Comparison of ENCODE assay signal across 8 cellular contexts in the genomic region with DNA sequence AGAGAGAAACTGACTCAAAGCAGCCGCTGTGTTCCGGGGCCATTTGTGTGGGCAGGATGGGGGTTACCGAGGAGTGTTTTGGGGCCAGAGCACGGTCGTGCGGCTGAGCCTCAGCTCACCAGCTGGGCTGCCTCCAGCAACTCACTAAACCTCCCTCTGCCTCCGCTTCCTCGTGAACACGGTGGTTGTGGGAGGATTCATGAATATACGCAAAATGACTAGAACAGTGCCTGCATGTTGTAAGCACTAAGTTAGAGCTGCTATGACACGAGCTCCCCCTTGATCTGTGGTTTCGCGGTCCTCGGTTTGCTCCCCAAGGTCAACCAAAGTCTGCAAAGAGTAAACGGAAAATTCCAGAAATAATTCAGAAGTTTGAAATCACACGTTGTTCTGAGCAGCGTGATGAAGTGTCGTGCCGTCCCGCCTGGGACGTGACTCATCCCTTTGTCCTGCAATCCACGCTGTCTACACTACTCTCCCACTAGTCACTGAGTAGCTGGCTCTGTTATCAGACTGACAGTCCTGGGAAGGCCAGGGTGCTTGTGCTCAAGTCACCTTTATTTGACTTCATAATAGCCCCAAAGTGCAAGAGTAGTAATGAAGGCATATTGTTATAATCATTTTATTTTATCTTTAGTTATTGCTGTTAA. TPM values are rescaled to one million over a fixed set of nuclear protein-coding genes. Genes with fewer than 3 reads are reported as not detected.
DNase-seq lines count a peak whose midpoint lies in the region; ATAC-seq and TF ChIP-seq lines count a peak whose summit lies in the region.
"Not testable (repeated sequence)": the region's sequence is repeated elsewhere in the genome, so short reads cannot be mapped to it uniquely, and the experiment has no call there.

No MANE protein-coding gene starts in this region.

- not testable (repeated sequence) for H3K36me3 ChIP-seq in psoas muscle (ENCODE audit: insufficient read depth in 1 of 2, low read depth in 1 of 2)

- not testable (repeated sequence) for H3K9me3 ChIP-seq in psoas muscle

- H3K4me3 ChIP-seq in psoas muscle = not testable (repeated sequence)

- not testable (repeated sequence) for DNase-seq in activated naive CD8-positive, alpha-beta T cell treated with anti-CD3 and anti-CD28 coated beads, Interleukin-2, amount 50 U/mL, for 24 hours; psoas muscle

- not testable (repeated sequence) for H3K27me3 ChIP-seq in psoas muscle (ENCODE audit: insufficient read depth in 3 of 3, low read length in 2 of 3)

- H3K27ac Mint-ChIP-seq in activated naive CD8-positive, alpha-beta T cell treated with anti-CD3 and anti-CD28 coated beads, Interleukin-2, amount 50 U/mL, for 24 hours = not testable (repeated sequence)

- no CpG with 5 or more reads among the region's 22 CpGs for WGBS in psoas muscle, 3 donors

- not testable (repeated sequence) for H3K27me3 Mint-ChIP-seq in activated naive CD8-positive, alpha-beta T cell treated with anti-CD3 and anti-CD28 coated beads, Interleukin-2, amount 50 U/mL, for 24 hours

- H3K4me3 Mint-ChIP-seq in activated naive CD8-positive, alpha-beta T cell treated with anti-CD3 and anti-CD28 coated beads, Interleukin-2, amount 50 U/mL, for 24 hours = not testable (repeated sequence)

- not testable (repeated sequence) for H3K27ac ChIP-seq in psoas muscle

- H3K9me3 Mint-ChIP-seq in activated naive CD8-positive, alpha-beta T cell treated with anti-CD3 and anti-CD28 coated beads, Interleukin-2, amount 50 U/mL, for 24 hours = not testable (repeated sequence)

- TF ChIP-seq CTCF in psoas muscle (IDR thresholded peaks at IDR 0.05) = not testable (repeated sequence)

- not testable (repeated sequence) for H3K4me1 Mint-ChIP-seq in activated naive CD8-positive, alpha-beta T cell treated with anti-CD3 and anti-CD28 coated beads, Interleukin-2, amount 50 U/mL, for 24 hours

- H3K36me3 Mint-ChIP-seq in activated naive CD8-positive, alpha-beta T cell treated with anti-CD3 and anti-CD28 coated beads, Interleukin-2, amount 50 U/mL, for 24 hours (ENCODE audit: low read depth) = not testable (repeated sequence)

- ATAC-seq in GM18502 (IDR thresholded peaks at IDR 0.05; ENCODE audit: poor library complexity, unreplicated experiment) (peak; percentile 86), GM19328 (IDR thresholded peaks at IDR 0.05; ENCODE audit: unreplicated experiment) (peak; percentile 73), GM21529 (IDR thresholded peaks at IDR 0.05; ENCODE audit: unreplicated experiment) (peak; percentile 83), HG02840 (IDR thresholded peaks at IDR 0.05; ENCODE audit: low FRiP score, unreplicated experiment) (peak; percentile 80), HG03135 (IDR thresholded peaks at IDR 0.05; ENCODE audit: unreplicated experiment) (peak; percentile 77), HG03575 (IDR thresholded peaks at IDR 0.05; ENCODE audit: extremely low read depth, insufficient number of reproducible peaks, low FRiP score, unreplicated experiment) (peak; percentile 37), psoas muscle (peak; percentile 74 to 97 (median 88))
- peak; percentile 90 for ATAC-seq in activated naive CD8-positive, alpha-beta T cell treated with anti-CD3 and anti-CD28 coated beads, Interleukin-2, amount 50 U/mL, for 24 hours

- not testable (repeated sequence) for H3K4me1 ChIP-seq in psoas muscle

- intact Hi-C loops in psoas muscle (cut with DNase I) = not testable (repeated sequence)

RNA-seq across cellular contexts. Expression of a gene that starts 41.8 kb away (rescaled TPM):
- total RNA-seq in psoas muscle = 10 to 100 TPM; 18.2 to 34.0 (median 26.6) TPM
- 10 to 100 TPM; 42.9 to 65.2 (median 45.6) TPM for polyA plus RNA-seq in psoas muscle

Comparison
In these comparisons a context has a peak if more than half of its experiments do, and no peak if none do; other contexts are left out.
1. ATAC-seq: peak in every context shown above with its lines; median percentile 90 in activated naive CD8-positive, alpha-beta T cell treated with anti-CD3 and anti-CD28 coated beads, Interleukin-2, amount 50 U/mL, for 24 hours; 88 in psoas muscle; 86 in GM18502; 83 in GM21529; 80 in HG02840; 77 in HG03135; 73 in GM19328; 37 in HG03575.